Comparison of ENCODE assay signal across 23 cellular contexts in the genomic region with DNA sequence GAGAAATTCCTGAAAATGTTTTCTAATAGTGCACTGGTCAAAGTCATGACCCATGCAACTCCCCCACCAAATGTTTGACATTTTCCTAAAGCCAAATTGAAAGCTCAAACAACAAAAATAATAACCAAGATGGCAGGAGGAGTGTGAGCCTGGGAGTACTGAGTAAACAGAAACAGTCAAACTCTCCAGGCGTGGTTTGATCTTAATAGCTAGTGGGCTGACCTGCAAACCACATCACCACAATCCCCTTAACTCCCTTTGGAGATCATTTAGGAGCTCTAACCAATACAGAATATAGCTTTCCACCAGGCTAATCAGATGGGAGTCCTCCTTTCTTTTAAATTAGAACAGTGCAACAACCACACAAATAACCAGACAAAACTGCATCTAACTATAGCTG. TPM values are rescaled to one million over a fixed set of nuclear protein-coding genes. Genes with fewer than 3 reads are reported as not detected.
"Had no signal": no experiment of that assay in that cellular context is flagged by ENCODE, and none has a peak within 500 bp of the region (broad histone marks: within the 10 kb centered on the region; RNA-seq: fewer than 3 reads in every experiment).

No MANE protein-coding gene starts in this region.

- H3K36me3 ChIP-seq: esophagus squamous epithelium, heart right ventricle, neutrophil, pancreas, sigmoid colon, thyroid gland had no signal

- DNase-seq: activated CD4-positive, alpha-beta T cell treated with anti-CD3 and anti-CD28 coated beads, Interleukin-2, amount 10 ng/mL, durations not matched to agents 24 days and 14 days; activated CD8-positive, alpha-beta memory T cell treated with anti-CD3 and anti-CD28 coated beads, Interleukin-2, amount 50 U/mL, for 4 hours; activated CD8-positive, alpha-beta T cell treated with anti-CD3 and anti-CD28 coated beads for 36 hours; activated naive CD4-positive, alpha-beta T cell treated with anti-CD3 and anti-CD28 coated beads for 36 hours; activated naive CD8-positive, alpha-beta T cell treated with anti-CD3 and anti-CD28 coated beads, Interleukin-2, amount 50 U/mL, for 24 hours; activated T-cell treated with anti-CD3 and anti-CD28 coated beads, Interleukin-2, amount 50 U/mL, for 4 hours; aorta; effector memory CD4-positive, alpha-beta T cell; esophagus squamous epithelium; heart right ventricle; left ventricle myocardium superior; mucosa of descending colon; pancreas; sigmoid colon; stimulated activated CD4-positive, alpha-beta T cell treated with anti-CD3 and anti-CD28 coated beads, Interleukin-12 subunit alpha, Interleukin-12 subunit beta, amount 100 ng/mL, for 4 hours; stimulated activated CD4-positive, alpha-beta T cell treated with anti-CD3 and anti-CD28 coated beads, Interleukin-1b, Interleukin-23, amount 100 ng/mL, for 48 hours; stimulated activated naive CD4-positive, alpha-beta T cell treated with Interleukin-2 at 50 U/mL for 16 hours; thyroid gland had no signal

- H3K4me1 ChIP-seq: esophagus squamous epithelium, heart right ventricle, pancreas, sigmoid colon, thyroid gland had no signal

- H3K9me3 ChIP-seq: esophagus squamous epithelium, heart right ventricle, mucosa of descending colon, neutrophil, pancreas, sigmoid colon, thyroid gland had no signal

- H3K27me3 ChIP-seq: sigmoid colon, thyroid gland had no signal

- H3K27ac ChIP-seq: esophagus squamous epithelium, heart right ventricle, neutrophil, pancreas, sigmoid colon, thyroid gland had no signal

- H3K4me3 ChIP-seq: esophagus squamous epithelium, heart right ventricle, mucosa of descending colon, pancreas, sigmoid colon, thyroid gland had no signal

- ATAC-seq: activated CD8-positive, alpha-beta T cell treated with anti-CD3 and anti-CD28 coated beads for 36 hours; activated T-cell treated with anti-CD3 and anti-CD28 coated beads, Interleukin-2, amount 50 U/mL, for 4 hours; mucosa of descending colon; naive thymus-derived CD4-positive, alpha-beta T cell had no signal

RNA-seq across cellular contexts. Expression of a gene that starts 19.2 kb away (rescaled TPM):
- total RNA-seq: aorta, cerebellum, left ventricle myocardium superior, pancreas, pulmonary artery endothelial cell, urinary bladder had no signal
- polyA plus RNA-seq: aorta, pancreas had no signal
